Comparison of ENCODE assay signal across 1 cellular context in the genomic region with DNA sequence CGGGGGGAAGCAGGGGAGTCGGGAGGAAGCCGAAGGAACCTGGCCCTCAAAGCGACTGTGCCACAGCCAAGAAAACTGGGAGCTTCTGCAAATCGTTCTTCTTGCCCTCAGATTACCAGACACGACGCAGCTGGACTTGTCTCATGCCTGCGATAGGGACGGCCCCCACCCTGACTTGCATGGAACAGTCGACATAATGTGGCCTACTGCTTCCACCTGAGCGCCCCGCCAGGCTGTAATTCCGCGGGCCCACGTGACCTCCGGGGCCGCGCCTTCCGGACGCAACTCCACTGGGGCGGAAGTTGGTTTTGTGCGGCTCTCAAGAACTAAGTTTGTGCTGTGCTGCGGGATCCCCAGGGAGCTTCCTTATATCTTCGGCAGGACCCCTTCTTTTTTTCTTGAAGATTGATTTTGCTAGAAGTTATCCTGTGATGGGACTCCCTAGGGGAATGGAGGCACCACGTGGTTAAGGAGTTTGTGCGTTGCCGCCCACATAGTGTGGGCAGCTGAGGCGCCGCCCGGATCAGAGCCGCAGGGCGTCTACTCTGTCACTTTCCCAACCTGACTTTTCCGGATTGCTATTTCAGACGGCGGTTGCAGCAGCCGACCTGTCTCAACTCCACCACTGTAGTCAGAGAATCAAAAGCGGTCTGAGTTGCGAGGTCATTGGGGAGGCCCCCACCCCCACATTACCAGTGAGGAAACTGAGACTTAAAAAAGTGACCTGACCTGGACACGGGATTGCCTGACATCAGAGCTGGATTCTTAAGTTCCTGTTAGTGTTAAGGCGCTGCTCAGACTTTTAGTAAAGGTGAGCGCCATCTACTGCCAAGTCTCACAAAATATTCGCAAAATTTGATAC.
TF ChIP-seq lines count a peak whose summit lies in the region.

No MANE protein-coding gene starts in this region.

TF ChIP-seq in GM12878, 131 proteins besides CTCF, POLR2A, EP300 and RAD21 (continued from another document and continues in another):
- TF ChIP-seq, protein P1, sequence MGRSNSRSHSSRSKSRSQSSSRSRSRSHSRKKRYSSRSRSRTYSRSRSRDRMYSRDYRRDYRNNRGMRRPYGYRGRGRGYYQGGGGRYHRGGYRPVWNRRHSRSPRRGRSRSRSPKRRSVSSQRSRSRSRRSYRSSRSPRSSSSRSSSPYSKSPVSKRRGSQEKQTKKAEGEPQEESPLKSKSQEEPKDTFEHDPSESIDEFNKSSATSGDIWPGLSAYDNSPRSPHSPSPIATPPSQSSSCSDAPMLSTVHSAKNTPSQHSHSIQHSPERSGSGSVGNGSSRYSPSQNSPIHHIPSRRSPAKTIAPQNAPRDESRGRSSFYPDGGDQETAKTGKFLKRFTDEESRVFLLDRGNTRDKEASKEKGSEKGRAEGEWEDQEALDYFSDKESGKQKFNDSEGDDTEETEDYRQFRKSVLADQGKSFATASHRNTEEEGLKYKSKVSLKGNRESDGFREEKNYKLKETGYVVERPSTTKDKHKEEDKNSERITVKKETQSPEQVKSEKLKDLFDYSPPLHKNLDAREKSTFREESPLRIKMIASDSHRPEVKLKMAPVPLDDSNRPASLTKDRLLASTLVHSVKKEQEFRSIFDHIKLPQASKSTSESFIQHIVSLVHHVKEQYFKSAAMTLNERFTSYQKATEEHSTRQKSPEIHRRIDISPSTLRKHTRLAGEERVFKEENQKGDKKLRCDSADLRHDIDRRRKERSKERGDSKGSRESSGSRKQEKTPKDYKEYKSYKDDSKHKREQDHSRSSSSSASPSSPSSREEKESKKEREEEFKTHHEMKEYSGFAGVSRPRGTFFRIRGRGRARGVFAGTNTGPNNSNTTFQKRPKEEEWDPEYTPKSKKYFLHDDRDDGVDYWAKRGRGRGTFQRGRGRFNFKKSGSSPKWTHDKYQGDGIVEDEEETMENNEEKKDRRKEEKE (IDR thresholded peaks at IDR 0.05) = peak; percentile 98
- TF ChIP-seq ZSCAN29 (IDR thresholded peaks at IDR 0.05) (no peak), SIN3A (IDR thresholded peaks at IDR 0.05; ENCODE audit: low read depth, low read length) (0 out of 2 replicates have a peak, but pooled peaks have one; percentile 77), RAD51 (IDR thresholded peaks at IDR 0.05) (peak; percentile 99), ZNF207 (IDR thresholded peaks at IDR 0.05; ENCODE audit: borderline replicate concordance) (no peak), BHLHE40 (IDR thresholded peaks at IDR 0.05; ENCODE audit: borderline replicate concordance in 1 of 2, low read depth in 2 of 2, low read length in 1 of 2) (peak; percentile 98 to 99), POU2F2 (IDR thresholded peaks at IDR 0.05; ENCODE audit: borderline replicate concordance, low read depth, low read length) (peak; percentile 56; the same call in 2 of the 3 replicates), YBX1 (IDR thresholded peaks at IDR 0.05) (no peak), STAT3 (IDR thresholded peaks at IDR 0.05; ENCODE audit: low read depth, low read length) (no peak), WRNIP1 (IDR thresholded peaks at IDR 0.05; ENCODE audit: borderline replicate concordance, low read depth, low read length) (peak; percentile 64; the same call in 1 of the 2 replicates), RELA (IDR thresholded peaks at IDR 0.05; ENCODE audit: borderline replicate concordance, partially characterized antibody) (peak; percentile 41), DPF2 (IDR thresholded peaks at IDR 0.05) (no peak; the same call in none of the 2 replicates), SIX5 (IDR thresholded peaks at IDR 0.05; ENCODE audit: low read depth, low read length, severe bottlenecking) (peak; percentile 51), SMARCA5 (IDR thresholded peaks at IDR 0.05) (0 out of 2 replicates have a peak, but pooled peaks have one; percentile 60), HDAC6 (IDR thresholded peaks at IDR 0.05; ENCODE audit: unreplicated experiment) (no peak), HDAC2 (IDR thresholded peaks at IDR 0.05) (no peak; the same call in 1 of the 2 replicates), GABPA (IDR thresholded peaks at IDR 0.05; ENCODE audit: low read depth) (peak; percentile 69; the same call in 1 of the 2 replicates), CBFB (IDR thresholded peaks at IDR 0.05; ENCODE audit: low read depth) (no peak; the same call in 1 of the 2 replicates), STAT1 (conservative IDR thresholded peaks at IDR 0.05) (peak; percentile 87), ZNF217 (IDR thresholded peaks at IDR 0.05) (no peak), EGR1 (IDR thresholded peaks at IDR 0.05; ENCODE audit: borderline replicate concordance in 1 of 2, low read depth in 2 of 2, low read length in 2 of 2) (peak in 1 of 2 experiments; percentile 83; a peak in 2 of 3 replicates), ETV6 (conservative IDR thresholded peaks at IDR 0.05 in 1 of 2, IDR thresholded peaks at IDR 0.05 in 1 of 2; ENCODE audit: borderline replicate concordance in 1 of 2, low read depth in 1 of 2) (peak in 1 of 2 experiments; percentile 89; a peak in 2 of 4 replicates), ZNF274 (IDR thresholded peaks at IDR 0.05; ENCODE audit: insufficient read depth, insufficient read length) (no peak), SMAD5 (IDR thresholded peaks at IDR 0.05; ENCODE audit: low read depth) (peak; percentile 58; the same call in 1 of the 2 replicates), KAT2A (conservative IDR thresholded peaks at IDR 0.05; ENCODE audit: control insufficient read depth, low read depth, low read length) (no peak), SMC3 (IDR thresholded peaks at IDR 0.05; ENCODE audit: borderline replicate concordance, low read length) (peak; percentile 79; the same call in 1 of the 2 replicates), MXI1 (IDR thresholded peaks at IDR 0.05; ENCODE audit: low read depth, low read length) (no peak; the same call in 1 of the 2 replicates), SREBF2 (IDR thresholded peaks at IDR 0.05; ENCODE audit: low read length) (no peak), IKZF2 (IDR thresholded peaks at IDR 0.05) (peak; percentile 94 to 95), IKZF1 (conservative IDR thresholded peaks at IDR 0.05) (peak; percentile 94), EZH2 (IDR thresholded peaks at IDR 0.05; ENCODE audit: borderline replicate concordance, control insufficient read depth, low read depth, low read length) (no peak), POLR2AphosphoS2 (IDR thresholded peaks at IDR 0.05; ENCODE audit: low read depth, low read length) (peak; percentile 54; the same call in 1 of the 2 replicates), ZNF24 (IDR thresholded peaks at IDR 0.05) (no peak), CHD1 (IDR thresholded peaks at IDR 0.05; ENCODE audit: low read depth, low read length) (peak; percentile 99), FOXK2 (IDR thresholded peaks at IDR 0.05) (peak; percentile 99), NR2F1 (conservative IDR thresholded peaks at IDR 0.05) (peak; percentile 91), NRF1 (conservative IDR thresholded peaks at IDR 0.05; ENCODE audit: low read depth, low read length) (no peak), YY1 (IDR thresholded peaks at IDR 0.05; ENCODE audit: low read depth, low read length) (no peak), JUNB (IDR thresholded peaks at IDR 0.05) (no peak), TAF1 (IDR thresholded peaks at IDR 0.05; ENCODE audit: borderline replicate concordance, low read depth, low read length) (peak; percentile 51; the same call in 1 of the 2 replicates)
- TF ChIP-seq, protein P2, sequence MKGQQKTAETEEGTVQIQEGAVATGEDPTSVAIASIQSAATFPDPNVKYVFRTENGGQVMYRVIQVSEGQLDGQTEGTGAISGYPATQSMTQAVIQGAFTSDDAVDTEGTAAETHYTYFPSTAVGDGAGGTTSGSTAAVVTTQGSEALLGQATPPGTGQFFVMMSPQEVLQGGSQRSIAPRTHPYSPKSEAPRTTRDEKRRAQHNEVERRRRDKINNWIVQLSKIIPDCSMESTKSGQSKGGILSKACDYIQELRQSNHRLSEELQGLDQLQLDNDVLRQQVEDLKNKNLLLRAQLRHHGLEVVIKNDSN (IDR thresholded peaks at IDR 0.05; ENCODE audit: borderline replicate concordance, extremely low read length, insufficient read depth, low read depth, low read length) = peak; percentile 93
- TF ChIP-seq, protein P3, sequence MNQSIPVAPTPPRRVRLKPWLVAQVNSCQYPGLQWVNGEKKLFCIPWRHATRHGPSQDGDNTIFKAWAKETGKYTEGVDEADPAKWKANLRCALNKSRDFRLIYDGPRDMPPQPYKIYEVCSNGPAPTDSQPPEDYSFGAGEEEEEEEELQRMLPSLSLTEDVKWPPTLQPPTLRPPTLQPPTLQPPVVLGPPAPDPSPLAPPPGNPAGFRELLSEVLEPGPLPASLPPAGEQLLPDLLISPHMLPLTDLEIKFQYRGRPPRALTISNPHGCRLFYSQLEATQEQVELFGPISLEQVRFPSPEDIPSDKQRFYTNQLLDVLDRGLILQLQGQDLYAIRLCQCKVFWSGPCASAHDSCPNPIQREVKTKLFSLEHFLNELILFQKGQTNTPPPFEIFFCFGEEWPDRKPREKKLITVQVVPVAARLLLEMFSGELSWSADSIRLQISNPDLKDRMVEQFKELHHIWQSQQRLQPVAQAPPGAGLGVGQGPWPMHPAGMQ (IDR thresholded peaks at IDR 0.05; ENCODE audit: borderline replicate concordance) = no peak
- TF ChIP-seq, protein P4, sequence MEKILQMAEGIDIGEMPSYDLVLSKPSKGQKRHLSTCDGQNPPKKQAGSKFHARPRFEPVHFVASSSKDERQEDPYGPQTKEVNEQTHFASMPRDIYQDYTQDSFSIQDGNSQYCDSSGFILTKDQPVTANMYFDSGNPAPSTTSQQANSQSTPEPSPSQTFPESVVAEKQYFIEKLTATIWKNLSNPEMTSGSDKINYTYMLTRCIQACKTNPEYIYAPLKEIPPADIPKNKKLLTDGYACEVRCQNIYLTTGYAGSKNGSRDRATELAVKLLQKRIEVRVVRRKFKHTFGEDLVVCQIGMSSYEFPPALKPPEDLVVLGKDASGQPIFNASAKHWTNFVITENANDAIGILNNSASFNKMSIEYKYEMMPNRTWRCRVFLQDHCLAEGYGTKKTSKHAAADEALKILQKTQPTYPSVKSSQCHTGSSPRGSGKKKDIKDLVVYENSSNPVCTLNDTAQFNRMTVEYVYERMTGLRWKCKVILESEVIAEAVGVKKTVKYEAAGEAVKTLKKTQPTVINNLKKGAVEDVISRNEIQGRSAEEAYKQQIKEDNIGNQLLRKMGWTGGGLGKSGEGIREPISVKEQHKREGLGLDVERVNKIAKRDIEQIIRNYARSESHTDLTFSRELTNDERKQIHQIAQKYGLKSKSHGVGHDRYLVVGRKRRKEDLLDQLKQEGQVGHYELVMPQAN (conservative IDR thresholded peaks at IDR 0.05) = peak; percentile 91
- TF ChIP-seq, protein P5, sequence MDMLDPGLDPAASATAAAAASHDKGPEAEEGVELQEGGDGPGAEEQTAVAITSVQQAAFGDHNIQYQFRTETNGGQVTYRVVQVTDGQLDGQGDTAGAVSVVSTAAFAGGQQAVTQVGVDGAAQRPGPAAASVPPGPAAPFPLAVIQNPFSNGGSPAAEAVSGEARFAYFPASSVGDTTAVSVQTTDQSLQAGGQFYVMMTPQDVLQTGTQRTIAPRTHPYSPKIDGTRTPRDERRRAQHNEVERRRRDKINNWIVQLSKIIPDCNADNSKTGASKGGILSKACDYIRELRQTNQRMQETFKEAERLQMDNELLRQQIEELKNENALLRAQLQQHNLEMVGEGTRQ (IDR thresholded peaks at IDR 0.05; ENCODE audit: borderline replicate concordance, low read depth, low read length) = peak; percentile 85
- TF ChIP-seq, protein P6, sequence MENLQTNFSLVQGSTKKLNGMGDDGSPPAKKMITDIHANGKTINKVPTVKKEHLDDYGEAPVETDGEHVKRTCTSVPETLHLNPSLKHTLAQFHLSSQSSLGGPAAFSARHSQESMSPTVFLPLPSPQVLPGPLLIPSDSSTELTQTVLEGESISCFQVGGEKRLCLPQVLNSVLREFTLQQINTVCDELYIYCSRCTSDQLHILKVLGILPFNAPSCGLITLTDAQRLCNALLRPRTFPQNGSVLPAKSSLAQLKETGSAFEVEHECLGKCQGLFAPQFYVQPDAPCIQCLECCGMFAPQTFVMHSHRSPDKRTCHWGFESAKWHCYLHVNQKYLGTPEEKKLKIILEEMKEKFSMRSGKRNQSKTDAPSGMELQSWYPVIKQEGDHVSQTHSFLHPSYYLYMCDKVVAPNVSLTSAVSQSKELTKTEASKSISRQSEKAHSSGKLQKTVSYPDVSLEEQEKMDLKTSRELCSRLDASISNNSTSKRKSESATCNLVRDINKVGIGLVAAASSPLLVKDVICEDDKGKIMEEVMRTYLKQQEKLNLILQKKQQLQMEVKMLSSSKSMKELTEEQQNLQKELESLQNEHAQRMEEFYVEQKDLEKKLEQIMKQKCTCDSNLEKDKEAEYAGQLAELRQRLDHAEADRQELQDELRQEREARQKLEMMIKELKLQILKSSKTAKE (IDR thresholded peaks at IDR 0.05; ENCODE audit: low read depth, poor library complexity, severe bottlenecking) = peak; percentile 95
- TF ChIP-seq, protein P7, sequence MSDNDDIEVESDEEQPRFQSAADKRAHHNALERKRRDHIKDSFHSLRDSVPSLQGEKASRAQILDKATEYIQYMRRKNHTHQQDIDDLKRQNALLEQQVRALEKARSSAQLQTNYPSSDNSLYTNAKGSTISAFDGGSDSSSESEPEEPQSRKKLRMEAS (IDR thresholded peaks at IDR 0.05; ENCODE audit: low read depth, low read length) = peak; percentile 93
- TF ChIP-seq, protein P8, sequence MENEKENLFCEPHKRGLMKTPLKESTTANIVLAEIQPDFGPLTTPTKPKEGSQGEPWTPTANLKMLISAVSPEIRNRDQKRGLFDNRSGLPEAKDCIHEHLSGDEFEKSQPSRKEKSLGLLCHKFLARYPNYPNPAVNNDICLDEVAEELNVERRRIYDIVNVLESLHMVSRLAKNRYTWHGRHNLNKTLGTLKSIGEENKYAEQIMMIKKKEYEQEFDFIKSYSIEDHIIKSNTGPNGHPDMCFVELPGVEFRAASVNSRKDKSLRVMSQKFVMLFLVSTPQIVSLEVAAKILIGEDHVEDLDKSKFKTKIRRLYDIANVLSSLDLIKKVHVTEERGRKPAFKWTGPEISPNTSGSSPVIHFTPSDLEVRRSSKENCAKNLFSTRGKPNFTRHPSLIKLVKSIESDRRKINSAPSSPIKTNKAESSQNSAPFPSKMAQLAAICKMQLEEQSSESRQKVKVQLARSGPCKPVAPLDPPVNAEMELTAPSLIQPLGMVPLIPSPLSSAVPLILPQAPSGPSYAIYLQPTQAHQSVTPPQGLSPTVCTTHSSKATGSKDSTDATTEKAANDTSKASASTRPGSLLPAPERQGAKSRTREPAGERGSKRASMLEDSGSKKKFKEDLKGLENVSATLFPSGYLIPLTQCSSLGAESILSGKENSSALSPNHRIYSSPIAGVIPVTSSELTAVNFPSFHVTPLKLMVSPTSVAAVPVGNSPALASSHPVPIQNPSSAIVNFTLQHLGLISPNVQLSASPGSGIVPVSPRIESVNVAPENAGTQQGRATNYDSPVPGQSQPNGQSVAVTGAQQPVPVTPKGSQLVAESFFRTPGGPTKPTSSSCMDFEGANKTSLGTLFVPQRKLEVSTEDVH (IDR thresholded peaks at IDR 0.05; ENCODE audit: low read depth, partially characterized antibody) = peak; percentile 55
